Comparison of ENCODE assay signal across 20 cellular contexts in the genomic region with DNA sequence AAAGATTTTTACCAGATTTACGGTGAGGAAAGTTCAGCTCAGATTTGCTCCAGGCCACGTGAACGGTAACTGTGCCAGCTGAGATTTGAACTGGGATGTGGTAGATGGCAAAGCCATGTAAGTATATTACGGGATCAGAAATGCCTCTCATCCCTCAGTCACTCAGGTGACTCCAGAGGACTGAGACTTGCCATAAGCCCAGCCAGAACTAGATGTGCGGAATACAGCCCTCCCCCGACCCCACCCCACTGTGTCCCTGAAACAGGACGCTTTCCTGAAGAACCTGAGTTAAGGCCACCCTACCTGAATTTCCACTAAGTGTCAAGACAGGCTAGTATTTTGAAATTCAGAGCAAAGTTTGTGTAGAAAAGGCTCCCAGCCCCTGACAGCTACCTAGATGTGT. TPM values are rescaled to one million over a fixed set of nuclear protein-coding genes. Genes with fewer than 3 reads are reported as not detected.
DNase-seq lines count a peak whose midpoint lies in the region; ATAC-seq and TF ChIP-seq lines count a peak whose summit lies in the region.
"Had no signal": no experiment of that assay in that cellular context is flagged by ENCODE, and none has a peak within 500 bp of the region (broad histone marks: within the 10 kb centered on the region; RNA-seq: fewer than 3 reads in every experiment).

No MANE protein-coding gene starts in this region.

- H3K4me1 Mint-ChIP-seq in activated naive CD4-positive, alpha-beta T cell treated with anti-CD3 and anti-CD28 coated beads, Interleukin-2, amount 50 U/mL, for 24 hours, result peaks cover 24% of the 10 kb centered on the region

- no peak for ATAC-seq in HG03432 (IDR thresholded peaks at IDR 0.05; ENCODE audit: unreplicated experiment)
- ATAC-seq: activated CD4-positive, CD25-positive, alpha-beta regulatory T cell treated with anti-CD3 and anti-CD28 coated beads, Interleukin-2, amount 50 U/mL, for 24 hours; esophagus mucosa had no signal

- H3K4me3 ChIP-seq in right atrium auricular region (no peak overlapping the region), thymus (ENCODE audit: low read length) (no peak overlapping the region)
- H3K4me3 ChIP-seq: lung had no signal

- H3K4me1 ChIP-seq in right atrium auricular region (peaks cover 0 to 28% of the 10 kb centered on the region in 2 donors), thymus (ENCODE audit: control insufficient read depth, insufficient read depth, low read length) (peaks cover 11% of the 10 kb centered on the region)

- H3K36me3 ChIP-seq in right atrium auricular region (no peaks in the 10 kb centered on the region), thymus (ENCODE audit: control insufficient read depth, insufficient read depth) (peaks cover 3% of the 10 kb centered on the region)

- H3K27ac Mint-ChIP-seq in activated naive CD4-positive, alpha-beta T cell treated with anti-CD3 and anti-CD28 coated beads, Interleukin-2, amount 50 U/mL, for 24 hours, result no peak overlapping the region
- H3K27ac Mint-ChIP-seq: activated naive CD4-positive, alpha-beta T cell treated with anti-CD3 and anti-CD28 coated beads for 36 hours; CD4-positive, CD25-positive, alpha-beta regulatory T cell; T-helper 1 cell treated with Interleukin-12 subunit alpha and Interleukin-12 subunit beta and Interleukin-4 antibody, amounts not matched to agents 30 μg/mL and 1 μg/mL, for 36 hours had no signal

- DNase-seq in activated naive CD4-positive, alpha-beta T cell treated with Interleukin-2 at 50 U/mL for 16 hours, result no peak
- peak; percentile 87 for DNase-seq in RKO (ENCODE audit: low spot score)
- DNase-seq in right atrium auricular region (ENCODE audit: low spot score), result peak; percentile 38
- no peak for DNase-seq in NCI-H526 (lab: John Stamatoyannopoulos, UW)
- no peak for DNase-seq in activated CD8-positive, alpha-beta memory T cell treated with anti-CD3 and anti-CD28 coated beads, Interleukin-2, amount 50 U/mL, for 48 hours
- DNase-seq: ACHN; activated CD8-positive, alpha-beta memory T cell treated with anti-CD3 and anti-CD28 coated beads, Interleukin-2, amount 50 U/mL, for 4 hours; activated naive CD4-positive, alpha-beta T cell treated with anti-CD3 and anti-CD28 coated beads for 36 hours; CD4-positive, CD25-positive, alpha-beta regulatory T cell; glutamatergic neuron; NCI-H446 treated with DMSO at 0.1 percent for 48 hours; SHP77; stimulated activated naive CD4-positive, alpha-beta T cell treated with Interleukin-2 at 50 U/mL for 16 hours had no signal

- WGBS in thymus, result 95% methylated on average over 7 of the region's 7 CpGs

- H3K27me3 ChIP-seq in right atrium auricular region (no peaks in the 10 kb centered on the region), thymus (ENCODE audit: control insufficient read depth, insufficient read depth) (no peaks in the 10 kb centered on the region)

- H3K9me3 ChIP-seq in right atrium auricular region (no peaks in the 10 kb centered on the region), thymus (ENCODE audit: control insufficient read depth) (no peaks in the 10 kb centered on the region)

- H3K27ac ChIP-seq in right atrium auricular region (no peak overlapping the region), thymus (ENCODE audit: low read depth) (peak overlapping the region; percentile 36)

- H3K4me3 Mint-ChIP-seq in activated naive CD4-positive, alpha-beta T cell treated with anti-CD3 and anti-CD28 coated beads, Interleukin-2, amount 50 U/mL, for 24 hours, result peak overlapping the region; percentile 26
- H3K4me3 Mint-ChIP-seq: T-helper 1 cell treated with Interleukin-12 subunit alpha and Interleukin-12 subunit beta and Interleukin-4 antibody, amounts not matched to agents 30 μg/mL and 1 μg/mL, for 36 hours had no signal

- no peak for TF ChIP-seq CTCF in right atrium auricular region (IDR thresholded peaks at IDR 0.05)

- H3K27me3 Mint-ChIP-seq in activated naive CD4-positive, alpha-beta T cell treated with anti-CD3 and anti-CD28 coated beads, Interleukin-2, amount 50 U/mL, for 24 hours, result peaks cover 13% of the 10 kb centered on the region

- no peaks in the 10 kb centered on the region for H3K9me3 Mint-ChIP-seq in activated naive CD4-positive, alpha-beta T cell treated with anti-CD3 and anti-CD28 coated beads, Interleukin-2, amount 50 U/mL, for 24 hours
- H3K9me3 Mint-ChIP-seq: activated naive CD4-positive, alpha-beta T cell treated with anti-CD3 and anti-CD28 coated beads for 36 hours; CD4-positive, CD25-positive, alpha-beta regulatory T cell; T-helper 1 cell treated with Interleukin-12 subunit alpha and Interleukin-12 subunit beta and Interleukin-4 antibody, amounts not matched to agents 30 μg/mL and 1 μg/mL, for 36 hours had no signal

- no peaks in the 10 kb centered on the region for H3K36me3 Mint-ChIP-seq in activated naive CD4-positive, alpha-beta T cell treated with anti-CD3 and anti-CD28 coated beads, Interleukin-2, amount 50 U/mL, for 24 hours
- H3K36me3 Mint-ChIP-seq: CD4-positive, CD25-positive, alpha-beta regulatory T cell had no signal

RNA-seq across cellular contexts. Expression of a gene that starts 1.3 kb away (rescaled TPM):
- 100 to 1,000 TPM; 141 to 356 TPM for total RNA-seq in right atrium auricular region
- 49.2 TPM for polyA plus RNA-seq in thymus

Comparison
In these comparisons a context has a peak if more than half of its experiments do, and no peak if none do; other contexts are left out.
1. DNase-seq: peak in RKO (single experiment) and right atrium auricular region (single experiment); none in activated naive CD4-positive, alpha-beta T cell treated with Interleukin-2 at 50 U/mL for 16 hours (single experiment), NCI-H526 (0 of 2) and activated CD8-positive, alpha-beta memory T cell treated with anti-CD3 and anti-CD28 coated beads, Interleukin-2, amount 50 U/mL, for 48 hours (single experiment).